8 cellular contexts compared by ENCODE assay signal in the genomic region with DNA sequence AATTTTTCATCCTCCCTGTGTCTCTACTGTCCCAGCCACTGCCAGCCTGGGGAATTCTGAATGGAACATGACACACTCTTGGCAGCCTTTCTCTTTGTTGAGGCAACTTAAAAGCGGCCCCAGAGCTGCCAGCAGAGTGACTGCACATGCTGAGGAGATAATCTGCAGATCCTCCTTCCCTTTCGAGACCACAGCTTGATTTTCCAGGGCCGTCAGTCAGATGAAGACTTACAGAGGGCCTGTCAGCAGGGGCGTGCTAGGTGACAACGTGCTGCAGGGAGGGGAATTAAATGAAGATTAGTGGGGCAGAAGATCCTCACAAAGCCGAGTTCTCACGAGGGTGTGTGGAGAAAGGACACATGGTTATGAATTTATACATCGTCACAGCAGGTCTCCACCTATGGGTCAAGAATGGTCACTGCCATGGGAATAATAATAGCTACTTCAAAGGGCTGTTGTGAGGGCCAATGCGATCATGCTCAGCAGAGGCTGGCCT.
DNase-seq lines count a peak whose midpoint lies in the region; ATAC-seq and TF ChIP-seq lines count a peak whose summit lies in the region.

No MANE protein-coding gene starts in this region.

- intact Hi-C loops in mucosa of descending colon (cut with DNase I, micrococcal nuclease), result no loop called here

- H3K36me3 ChIP-seq in mucosa of descending colon (ENCODE audit: low read depth), result no peaks in the 10 kb centered on the region

- peak; percentile 17 for TF ChIP-seq CTCF in mucosa of descending colon (IDR thresholded peaks at IDR 0.05)

- no peak overlapping the region for H3K4me3 ChIP-seq in mucosa of descending colon

- H3K4me1 ChIP-seq in mucosa of descending colon (ENCODE audit: low read depth), result no peaks in the 10 kb centered on the region

- H3K9me3 ChIP-seq in mucosa of descending colon, result no peaks in the 10 kb centered on the region

- ATAC-seq in mucosa of descending colon (peak; percentile 52), HG03196 (IDR thresholded peaks at IDR 0.05; ENCODE audit: unreplicated experiment) (no peak), GM19452 (IDR thresholded peaks at IDR 0.05; ENCODE audit: unreplicated experiment) (no peak), GM19324 (IDR thresholded peaks at IDR 0.05; ENCODE audit: low FRiP score, unreplicated experiment) (no peak)

- peak; percentile 52 for DNase-seq in ELR (ENCODE audit: low read depth)
- DNase-seq in NCI-H446 treated with DMSO at 0.1 percent for 48 hours (lab: John Stamatoyannopoulos, UW), result peak; percentile 78
- peak; percentile 78 for DNase-seq in ecto neural progenitor cell (ENCODE audit: low spot score)
- peak in 1 of 3 donors; percentile 16 for DNase-seq in mucosa of descending colon
- DNase-seq in germinal center (ENCODE audit: low spot score), result no peak
